1 cellular context compared by ENCODE assay signal in the genomic region with DNA sequence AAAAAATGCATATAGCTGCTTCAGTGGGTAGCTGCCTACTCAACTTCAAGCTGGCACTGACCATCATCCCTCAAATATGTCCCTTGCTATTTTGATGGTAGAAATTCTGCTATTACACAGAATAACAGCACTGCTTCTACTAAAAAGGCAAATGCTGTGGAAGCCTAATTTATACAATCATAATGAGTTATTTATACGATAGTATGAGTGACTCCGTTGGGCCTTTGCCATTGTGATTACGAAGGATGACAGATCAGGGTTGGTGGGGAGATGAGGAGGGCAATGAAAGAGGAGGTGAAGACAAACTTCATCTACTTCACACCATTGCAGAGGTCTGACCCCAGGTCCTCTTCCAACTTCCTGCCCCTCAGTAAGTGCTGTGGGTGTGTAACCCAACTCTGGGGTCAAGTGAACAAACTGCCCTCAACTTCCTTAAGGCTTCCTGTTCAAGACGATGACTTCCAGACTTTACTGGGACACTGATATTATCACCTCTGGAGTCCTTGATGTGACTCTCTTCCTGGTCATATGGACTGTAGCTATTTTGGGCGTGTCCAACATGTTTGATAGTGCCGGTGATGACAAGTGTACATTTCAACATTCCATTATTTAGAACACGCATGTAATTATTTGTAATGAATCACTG.
TF ChIP-seq lines count a peak whose summit lies in the region.

No MANE protein-coding gene starts in this region.

TF ChIP-seq in K562, 482 proteins besides CTCF, POLR2A, EP300 and RAD21 (continued from another document and continues in another):
- TF ChIP-seq, protein P1, sequence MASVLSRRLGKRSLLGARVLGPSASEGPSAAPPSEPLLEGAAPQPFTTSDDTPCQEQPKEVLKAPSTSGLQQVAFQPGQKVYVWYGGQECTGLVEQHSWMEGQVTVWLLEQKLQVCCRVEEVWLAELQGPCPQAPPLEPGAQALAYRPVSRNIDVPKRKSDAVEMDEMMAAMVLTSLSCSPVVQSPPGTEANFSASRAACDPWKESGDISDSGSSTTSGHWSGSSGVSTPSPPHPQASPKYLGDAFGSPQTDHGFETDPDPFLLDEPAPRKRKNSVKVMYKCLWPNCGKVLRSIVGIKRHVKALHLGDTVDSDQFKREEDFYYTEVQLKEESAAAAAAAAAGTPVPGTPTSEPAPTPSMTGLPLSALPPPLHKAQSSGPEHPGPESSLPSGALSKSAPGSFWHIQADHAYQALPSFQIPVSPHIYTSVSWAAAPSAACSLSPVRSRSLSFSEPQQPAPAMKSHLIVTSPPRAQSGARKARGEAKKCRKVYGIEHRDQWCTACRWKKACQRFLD (CRISPR knock-in tag; IDR thresholded peaks at IDR 0.05), result no peak
- TF ChIP-seq NFE2L1 (tag; IDR thresholded peaks at IDR 0.05; ENCODE audit: borderline replicate concordance, low read depth), result no peak
- TF ChIP-seq TRIM28 (IDR thresholded peaks at IDR 0.05), result no peak
- TF ChIP-seq, protein P2, sequence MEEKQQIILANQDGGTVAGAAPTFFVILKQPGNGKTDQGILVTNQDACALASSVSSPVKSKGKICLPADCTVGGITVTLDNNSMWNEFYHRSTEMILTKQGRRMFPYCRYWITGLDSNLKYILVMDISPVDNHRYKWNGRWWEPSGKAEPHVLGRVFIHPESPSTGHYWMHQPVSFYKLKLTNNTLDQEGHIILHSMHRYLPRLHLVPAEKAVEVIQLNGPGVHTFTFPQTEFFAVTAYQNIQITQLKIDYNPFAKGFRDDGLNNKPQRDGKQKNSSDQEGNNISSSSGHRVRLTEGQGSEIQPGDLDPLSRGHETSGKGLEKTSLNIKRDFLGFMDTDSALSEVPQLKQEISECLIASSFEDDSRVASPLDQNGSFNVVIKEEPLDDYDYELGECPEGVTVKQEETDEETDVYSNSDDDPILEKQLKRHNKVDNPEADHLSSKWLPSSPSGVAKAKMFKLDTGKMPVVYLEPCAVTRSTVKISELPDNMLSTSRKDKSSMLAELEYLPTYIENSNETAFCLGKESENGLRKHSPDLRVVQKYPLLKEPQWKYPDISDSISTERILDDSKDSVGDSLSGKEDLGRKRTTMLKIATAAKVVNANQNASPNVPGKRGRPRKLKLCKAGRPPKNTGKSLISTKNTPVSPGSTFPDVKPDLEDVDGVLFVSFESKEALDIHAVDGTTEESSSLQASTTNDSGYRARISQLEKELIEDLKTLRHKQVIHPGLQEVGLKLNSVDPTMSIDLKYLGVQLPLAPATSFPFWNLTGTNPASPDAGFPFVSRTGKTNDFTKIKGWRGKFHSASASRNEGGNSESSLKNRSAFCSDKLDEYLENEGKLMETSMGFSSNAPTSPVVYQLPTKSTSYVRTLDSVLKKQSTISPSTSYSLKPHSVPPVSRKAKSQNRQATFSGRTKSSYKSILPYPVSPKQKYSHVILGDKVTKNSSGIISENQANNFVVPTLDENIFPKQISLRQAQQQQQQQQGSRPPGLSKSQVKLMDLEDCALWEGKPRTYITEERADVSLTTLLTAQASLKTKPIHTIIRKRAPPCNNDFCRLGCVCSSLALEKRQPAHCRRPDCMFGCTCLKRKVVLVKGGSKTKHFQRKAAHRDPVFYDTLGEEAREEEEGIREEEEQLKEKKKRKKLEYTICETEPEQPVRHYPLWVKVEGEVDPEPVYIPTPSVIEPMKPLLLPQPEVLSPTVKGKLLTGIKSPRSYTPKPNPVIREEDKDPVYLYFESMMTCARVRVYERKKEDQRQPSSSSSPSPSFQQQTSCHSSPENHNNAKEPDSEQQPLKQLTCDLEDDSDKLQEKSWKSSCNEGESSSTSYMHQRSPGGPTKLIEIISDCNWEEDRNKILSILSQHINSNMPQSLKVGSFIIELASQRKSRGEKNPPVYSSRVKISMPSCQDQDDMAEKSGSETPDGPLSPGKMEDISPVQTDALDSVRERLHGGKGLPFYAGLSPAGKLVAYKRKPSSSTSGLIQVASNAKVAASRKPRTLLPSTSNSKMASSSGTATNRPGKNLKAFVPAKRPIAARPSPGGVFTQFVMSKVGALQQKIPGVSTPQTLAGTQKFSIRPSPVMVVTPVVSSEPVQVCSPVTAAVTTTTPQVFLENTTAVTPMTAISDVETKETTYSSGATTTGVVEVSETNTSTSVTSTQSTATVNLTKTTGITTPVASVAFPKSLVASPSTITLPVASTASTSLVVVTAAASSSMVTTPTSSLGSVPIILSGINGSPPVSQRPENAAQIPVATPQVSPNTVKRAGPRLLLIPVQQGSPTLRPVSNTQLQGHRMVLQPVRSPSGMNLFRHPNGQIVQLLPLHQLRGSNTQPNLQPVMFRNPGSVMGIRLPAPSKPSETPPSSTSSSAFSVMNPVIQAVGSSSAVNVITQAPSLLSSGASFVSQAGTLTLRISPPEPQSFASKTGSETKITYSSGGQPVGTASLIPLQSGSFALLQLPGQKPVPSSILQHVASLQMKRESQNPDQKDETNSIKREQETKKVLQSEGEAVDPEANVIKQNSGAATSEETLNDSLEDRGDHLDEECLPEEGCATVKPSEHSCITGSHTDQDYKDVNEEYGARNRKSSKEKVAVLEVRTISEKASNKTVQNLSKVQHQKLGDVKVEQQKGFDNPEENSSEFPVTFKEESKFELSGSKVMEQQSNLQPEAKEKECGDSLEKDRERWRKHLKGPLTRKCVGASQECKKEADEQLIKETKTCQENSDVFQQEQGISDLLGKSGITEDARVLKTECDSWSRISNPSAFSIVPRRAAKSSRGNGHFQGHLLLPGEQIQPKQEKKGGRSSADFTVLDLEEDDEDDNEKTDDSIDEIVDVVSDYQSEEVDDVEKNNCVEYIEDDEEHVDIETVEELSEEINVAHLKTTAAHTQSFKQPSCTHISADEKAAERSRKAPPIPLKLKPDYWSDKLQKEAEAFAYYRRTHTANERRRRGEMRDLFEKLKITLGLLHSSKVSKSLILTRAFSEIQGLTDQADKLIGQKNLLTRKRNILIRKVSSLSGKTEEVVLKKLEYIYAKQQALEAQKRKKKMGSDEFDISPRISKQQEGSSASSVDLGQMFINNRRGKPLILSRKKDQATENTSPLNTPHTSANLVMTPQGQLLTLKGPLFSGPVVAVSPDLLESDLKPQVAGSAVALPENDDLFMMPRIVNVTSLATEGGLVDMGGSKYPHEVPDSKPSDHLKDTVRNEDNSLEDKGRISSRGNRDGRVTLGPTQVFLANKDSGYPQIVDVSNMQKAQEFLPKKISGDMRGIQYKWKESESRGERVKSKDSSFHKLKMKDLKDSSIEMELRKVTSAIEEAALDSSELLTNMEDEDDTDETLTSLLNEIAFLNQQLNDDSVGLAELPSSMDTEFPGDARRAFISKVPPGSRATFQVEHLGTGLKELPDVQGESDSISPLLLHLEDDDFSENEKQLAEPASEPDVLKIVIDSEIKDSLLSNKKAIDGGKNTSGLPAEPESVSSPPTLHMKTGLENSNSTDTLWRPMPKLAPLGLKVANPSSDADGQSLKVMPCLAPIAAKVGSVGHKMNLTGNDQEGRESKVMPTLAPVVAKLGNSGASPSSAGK (IDR thresholded peaks at IDR 0.05), result peak; percentile 24; the same call in 1 of the 2 replicates
- TF ChIP-seq L3MBTL2 (IDR thresholded peaks at IDR 0.05), result 0 out of 2 replicates have a peak, but pooled peaks have one; percentile 34
- TF ChIP-seq, protein P3, sequence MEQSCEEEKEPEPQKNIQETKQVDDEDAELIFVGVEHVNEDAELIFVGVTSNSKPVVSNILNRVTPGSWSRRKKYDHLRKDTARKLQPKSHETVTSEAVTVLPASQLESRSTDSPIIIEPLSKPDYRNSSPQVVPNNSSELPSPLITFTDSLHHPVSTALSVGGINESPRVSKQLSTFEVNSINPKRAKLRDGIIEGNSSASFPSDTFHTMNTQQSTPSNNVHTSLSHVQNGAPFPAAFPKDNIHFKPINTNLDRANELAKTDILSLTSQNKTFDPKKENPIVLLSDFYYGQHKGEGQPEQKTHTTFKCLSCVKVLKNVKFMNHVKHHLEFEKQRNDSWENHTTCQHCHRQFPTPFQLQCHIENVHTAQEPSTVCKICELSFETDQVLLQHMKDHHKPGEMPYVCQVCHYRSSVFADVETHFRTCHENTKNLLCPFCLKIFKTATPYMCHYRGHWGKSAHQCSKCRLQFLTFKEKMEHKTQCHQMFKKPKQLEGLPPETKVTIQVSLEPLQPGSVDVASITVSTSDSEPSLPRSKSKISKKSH (CRISPR knock-in tag; IDR thresholded peaks at IDR 0.05), result no peak
- no peak for TF ChIP-seq HCFC1 (IDR thresholded peaks at IDR 0.05; ENCODE audit: low read depth, low read length)
- TF ChIP-seq KDM2B (CRISPR knock-in tag; IDR thresholded peaks at IDR 0.05), result no peak
- TF ChIP-seq KAT8 (IDR thresholded peaks at IDR 0.05; ENCODE audit: low read depth), result peak; percentile 52; the same call in 1 of the 2 replicates
- TF ChIP-seq ESRRA (IDR thresholded peaks at IDR 0.05; ENCODE audit: borderline replicate concordance, low read depth), result 0 out of 2 replicates have a peak, but pooled peaks have one; percentile 22
- TF ChIP-seq, protein P4, sequence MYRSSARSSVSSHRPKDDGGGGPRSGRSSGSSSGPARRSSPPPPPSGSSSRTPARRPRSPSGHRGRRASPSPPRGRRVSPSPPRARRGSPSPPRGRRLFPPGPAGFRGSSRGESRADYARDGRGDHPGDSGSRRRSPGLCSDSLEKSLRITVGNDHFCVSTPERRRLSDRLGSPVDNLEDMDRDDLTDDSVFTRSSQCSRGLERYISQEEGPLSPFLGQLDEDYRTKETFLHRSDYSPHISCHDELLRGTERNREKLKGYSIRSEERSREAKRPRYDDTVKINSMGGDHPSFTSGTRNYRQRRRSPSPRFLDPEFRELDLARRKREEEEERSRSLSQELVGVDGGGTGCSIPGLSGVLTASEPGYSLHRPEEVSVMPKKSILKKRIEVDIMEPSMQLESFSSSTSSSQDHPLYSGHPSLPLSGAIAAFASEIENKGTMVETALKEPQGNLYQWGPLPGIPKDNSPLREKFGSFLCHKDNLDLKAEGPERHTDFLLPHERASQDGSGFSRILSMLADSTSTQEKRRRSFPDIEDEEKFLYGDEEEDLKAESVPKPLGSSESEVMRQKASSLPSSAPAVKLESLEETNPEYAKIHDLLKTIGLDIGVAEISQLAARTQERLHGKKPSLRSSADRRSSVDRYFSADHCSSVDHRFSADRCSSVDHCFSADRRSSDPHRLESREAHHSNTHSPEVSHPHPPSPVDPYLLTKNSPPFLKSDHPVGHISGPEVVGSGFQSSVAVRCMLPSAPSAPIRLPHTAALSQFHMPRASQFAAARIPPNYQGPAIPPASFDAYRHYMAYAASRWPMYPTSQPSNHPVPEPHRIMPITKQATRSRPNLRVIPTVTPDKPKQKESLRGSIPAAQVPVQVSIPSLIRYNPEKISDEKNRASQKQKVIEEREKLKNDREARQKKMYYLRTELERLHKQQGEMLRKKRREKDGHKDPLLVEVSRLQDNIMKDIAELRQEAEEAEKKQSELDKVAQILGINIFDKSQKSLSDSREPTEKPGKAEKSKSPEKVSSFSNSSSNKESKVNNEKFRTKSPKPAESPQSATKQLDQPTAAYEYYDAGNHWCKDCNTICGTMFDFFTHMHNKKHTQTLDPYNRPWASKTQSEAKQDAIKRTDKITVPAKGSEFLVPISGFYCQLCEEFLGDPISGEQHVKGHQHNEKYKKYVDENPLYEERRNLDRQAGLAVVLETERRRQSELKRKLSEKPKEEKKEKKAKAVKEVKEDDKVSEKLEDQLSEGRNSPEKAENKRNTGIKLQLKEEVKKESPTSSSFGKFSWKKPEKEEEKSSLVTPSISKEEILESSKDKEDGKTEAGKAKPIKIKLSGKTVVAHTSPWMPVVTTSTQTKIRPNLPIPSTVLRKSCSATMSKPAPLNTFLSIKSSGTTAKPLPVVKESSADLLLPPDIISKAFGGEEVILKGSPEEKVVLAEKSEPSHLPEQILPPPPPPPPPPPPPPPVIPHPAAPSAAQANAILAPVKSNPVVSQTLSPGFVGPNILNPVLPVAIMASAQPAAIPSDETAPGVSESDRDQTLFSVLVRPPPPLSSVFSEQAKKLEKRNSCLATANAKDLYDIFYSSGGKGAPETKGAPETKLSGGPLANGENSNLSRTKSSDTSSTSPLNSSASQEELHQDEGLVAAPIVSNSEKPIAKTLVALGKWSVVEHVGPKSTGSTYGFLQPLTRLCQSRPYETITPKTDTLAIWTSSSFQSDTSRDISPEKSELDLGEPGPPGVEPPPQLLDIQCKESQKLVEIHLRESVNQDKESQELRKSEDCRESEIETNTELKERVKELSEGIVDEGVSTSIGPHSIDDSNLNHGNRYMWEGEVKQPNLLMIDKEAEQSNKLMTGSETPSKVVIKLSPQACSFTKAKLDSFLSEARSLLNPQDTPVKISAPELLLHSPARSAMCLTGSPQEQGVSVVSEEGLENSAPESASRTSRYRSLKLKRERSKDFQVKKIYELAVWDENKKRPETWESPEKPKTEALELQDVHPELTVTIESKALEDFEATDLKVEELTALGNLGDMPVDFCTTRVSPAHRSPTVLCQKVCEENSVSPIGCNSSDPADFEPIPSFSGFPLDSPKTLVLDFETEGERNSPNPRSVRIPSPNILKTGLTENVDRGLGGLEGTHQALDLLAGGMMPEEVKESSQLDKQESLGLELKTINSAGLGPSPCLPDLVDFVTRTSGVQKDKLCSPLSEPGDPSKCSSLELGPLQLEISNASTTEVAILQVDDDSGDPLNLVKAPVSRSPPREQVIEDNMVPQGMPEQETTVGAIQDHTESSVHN (IDR thresholded peaks at IDR 0.05; ENCODE audit: borderline replicate concordance in 1 of 2, low read depth in 1 of 2), result no peak
- no peak for TF ChIP-seq RFX7 (CRISPR knock-in tag; IDR thresholded peaks at IDR 0.05)
- no peak for TF ChIP-seq KLF16 (IDR thresholded peaks at IDR 0.05)
- no peak for TF ChIP-seq MCM2 (IDR thresholded peaks at IDR 0.05; ENCODE audit: low read depth)
- TF ChIP-seq HDAC2 (IDR thresholded peaks at IDR 0.05), result no peak
- TF ChIP-seq MYNN (IDR thresholded peaks at IDR 0.05), result no peak
- TF ChIP-seq MYNN (CRISPR knock-in tag; IDR thresholded peaks at IDR 0.05), result no peak
- TF ChIP-seq SUPT5H (IDR thresholded peaks at IDR 0.05), result no peak
